26 cellular contexts compared by ENCODE assay signal in genomic region chr20:13851279-13851678, GRCh38.
DNase-seq lines count a peak whose midpoint lies in the region; ATAC-seq and TF ChIP-seq lines count a peak whose summit lies in the region.
"Had no signal": no experiment of that assay in that cellular context is flagged by ENCODE, and none has a peak within 500 bp of the region (broad histone marks: within the 10 kb centered on the region; RNA-seq: fewer than 3 reads in every experiment).

No MANE protein-coding gene starts in this region.

- H3K27me3 ChIP-seq in left ventricle myocardium inferior (ENCODE audit: low read depth), result peaks cover 3% of the 10 kb centered on the region
- H3K27me3 ChIP-seq in gastrocnemius medialis, result no peaks in the 10 kb centered on the region
- no peaks in the 10 kb centered on the region for H3K27me3 ChIP-seq in testis
- H3K27me3 ChIP-seq: BLaER1 treated with 17β-estradiol and CSF1 and Interleukin-3, amounts not matched to agents 10 nM and 100 nM had no signal

- peak; percentile 88 to 89 for ATAC-seq in gastrocnemius medialis
- ATAC-seq: A549 had no signal

- intact Hi-C loops in left ventricle myocardium inferior (cut with micrococcal nuclease), result no loop called here
- intact Hi-C loops in gastrocnemius medialis (cut with DNase I; ENCODE audit: low total_unique reads), result no loop called here
- intact Hi-C loops in testis (cut with DNase I; ENCODE audit: low total_unique reads), result no loop called here

- TF ChIP-seq POLR2A in gastrocnemius medialis (IDR thresholded peaks at IDR 0.05), result no peak
- no peak for TF ChIP-seq POLR2A in testis (IDR thresholded peaks at IDR 0.05)

- H3K4me3 ChIP-seq in left ventricle myocardium inferior (no peak overlapping the region), gastrocnemius medialis (peak overlapping the region in 1 of 4 donors; percentile 28), urinary bladder (ENCODE audit: low read depth, low read length) (no peak overlapping the region), testis (no peak overlapping the region)
- H3K4me3 ChIP-seq: A549; BLaER1 treated with 17β-estradiol and CSF1 and Interleukin-3, amounts not matched to agents 10 nM and 100 nM; GM23248 had no signal

- DNase-seq in EH (ENCODE audit: low read depth) (peak; percentile 49), left ventricle myocardium inferior (no peak), gastrocnemius medialis (no peak), DMS 273 (lab: John Stamatoyannopoulos, UW; ENCODE audit: unreplicated experiment) (no peak), testis (no peak)
- no peak for DNase-seq in activated CD8-positive, alpha-beta memory T cell treated with anti-CD3 and anti-CD28 coated beads, Interleukin-2, amount 50 U/mL, for 4 hours
- DNase-seq: AML-193; Caco-2; CD4-positive, alpha-beta memory T cell; DMS 273 treated with DMSO at 0.1 percent for 48 hours; DMS79 treated with DMSO at 0.1 percent for 48 hours; GM23248; H9; NCI-H1048; NCI-H1417 treated with DMSO at 0.1 percent for 48 hours; NCI-H187; NCI-H2081 treated with DMSO at 0.1 percent for 48 hours; NCI-H2171; NCI-H226; NCI-H510A; NCI-H69; RPMI8226; SHP77 treated with DMSO at 0.1 percent for 48 hours had no signal

- WGBS in urinary bladder, result 55% methylated on average over 2 of the region's 2 CpGs
- WGBS in testis, 2 donors, result 71 to 79% methylated on average over 2 of the region's 2 CpGs

- no peak for TF ChIP-seq CTCF in left ventricle myocardium inferior (IDR thresholded peaks at IDR 0.05; ENCODE audit: borderline replicate concordance)
- no peak for TF ChIP-seq CTCF in gastrocnemius medialis (IDR thresholded peaks at IDR 0.05 in 4 of 5, conservative IDR thresholded peaks at IDR 0.05 in 1 of 5)
- TF ChIP-seq CTCF in testis (IDR thresholded peaks at IDR 0.05), result no peak

- in situ Hi-C loops in gastrocnemius medialis (cut with MboI; ENCODE audit: low sequenced_read_pairs in 4 of 4), result no loop called here

- H3K27ac ChIP-seq in left ventricle myocardium inferior (replicated peaks) (peak overlapping the region; percentile 29), gastrocnemius medialis (peak overlapping the region in 2 of 4 donors; percentile 22 to 29), urinary bladder (ENCODE audit: low read depth) (peak overlapping the region; percentile 45), testis (peak overlapping the region in 1 of 2 donors; percentile 65)
- H3K27ac ChIP-seq: A549; BLaER1 treated with 17β-estradiol and CSF1 and Interleukin-3, amounts not matched to agents 10 nM and 100 nM had no signal

- H3K9me3 ChIP-seq in left ventricle myocardium inferior (replicated peaks) (no peaks in the 10 kb centered on the region), gastrocnemius medialis (no peaks in the 10 kb centered on the region), testis (no peaks in the 10 kb centered on the region)
- H3K9me3 ChIP-seq: A549, Caco-2 had no signal

- peaks cover 10% of the 10 kb centered on the region for H3K4me1 ChIP-seq in left ventricle myocardium inferior
- H3K4me1 ChIP-seq in gastrocnemius medialis, result peaks cover 9 to 12% of the 10 kb centered on the region in 2 donors
- H3K4me1 ChIP-seq in urinary bladder (ENCODE audit: insufficient read depth), result no peaks in the 10 kb centered on the region
- H3K4me1 ChIP-seq in testis, result no peaks in the 10 kb centered on the region
- H3K4me1 ChIP-seq: A549; BLaER1 treated with 17β-estradiol and CSF1 and Interleukin-3, amounts not matched to agents 10 nM and 100 nM; Caco-2 had no signal

- H3K36me3 ChIP-seq in left ventricle myocardium inferior (no peaks in the 10 kb centered on the region), gastrocnemius medialis (no peaks in the 10 kb centered on the region), urinary bladder (ENCODE audit: insufficient read depth) (no peaks in the 10 kb centered on the region), testis (ENCODE audit: low read depth, missing control alignments) (no peaks in the 10 kb centered on the region)
- H3K36me3 ChIP-seq: BLaER1 treated with 17β-estradiol and CSF1 and Interleukin-3, amounts not matched to agents 10 nM and 100 nM had no signal
